In the genomic region with DNA sequence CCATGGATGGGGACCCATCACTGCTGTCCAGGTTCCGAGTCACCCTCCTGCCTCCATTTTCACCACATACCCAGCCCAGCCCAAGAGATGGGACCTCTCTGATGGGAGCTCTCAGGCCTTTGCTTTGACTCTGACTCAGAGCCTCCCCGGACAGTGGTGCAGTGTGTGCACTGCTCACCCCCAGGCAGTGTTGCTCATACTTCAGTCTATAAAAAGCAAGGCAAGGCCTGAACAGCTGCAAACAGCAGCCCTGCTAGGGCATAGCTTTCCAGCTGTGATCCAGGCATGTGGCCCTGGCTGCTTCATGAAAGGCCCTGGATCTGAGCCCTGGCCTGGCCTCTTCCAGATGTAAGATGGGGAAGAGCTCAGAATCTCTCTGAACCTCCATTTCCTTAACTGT, we compare ENCODE assay signal across 8 cellular contexts.
A peak's percentile ranks its signal among the peaks of the same experiment; 100 is the strongest.
DNase-seq lines count a peak whose midpoint lies in the region; ATAC-seq, FAIRE-seq and TF ChIP-seq lines count a peak whose summit lies in the region.

No MANE protein-coding gene starts in this region.

- H3K4me1 ChIP-seq in GM12878 (ENCODE audit: control insufficient read depth, insufficient read depth, low read length), result peaks cover 39% of the 10 kb centered on the region
- H3K4me1 ChIP-seq in gastrocnemius medialis, result no peaks in the 10 kb centered on the region

- peak overlapping the region; percentile 87 for H3K4me3 Mint-ChIP-seq in natural killer cell treated with Interleukin-12 subunit alpha and Interleukin-12 subunit beta and Interleukin-15 and Interleukin-18, amount 100 ng/mL, for 72 hours

- SMC1A ChIA-PET in GM12878 (lab: Charles Lee; ENCODE audit: uncharacterized antibody, unreplicated experiment), result interaction anchor here (0.6 to 2.2 kb wide), 4 partner anchors 69 to 255 kb away, joined by 3 to 5 read pairs (median 4); no protein-coding TSS in a partner anchor

- no peak overlapping the region for H3K4me3 ChIP-seq in GM12878
- H3K4me3 ChIP-seq in gastrocnemius medialis, result no peak overlapping the region

- no peaks in the 10 kb centered on the region for H4K20me1 ChIP-seq in GM12878 (ENCODE audit: control insufficient read depth, insufficient read depth)

- peak; percentile 22 for ATAC-seq in GM12878
- peak; percentile 67 to 69 for ATAC-seq in natural killer cell treated with Interleukin-12 subunit alpha and Interleukin-12 subunit beta and Interleukin-15 and Interleukin-18, amount 100 ng/mL, for 72 hours
- ATAC-seq in gastrocnemius medialis, result no peak
- ATAC-seq in GM21423 (IDR thresholded peaks at IDR 0.05; ENCODE audit: unreplicated experiment), result no peak
- ATAC-seq in GM21526 (IDR thresholded peaks at IDR 0.05; ENCODE audit: low FRiP score, unreplicated experiment), result no peak

- H3K36me3 ChIP-seq in GM12878 (ENCODE audit: control insufficient read depth in 2 of 2, insufficient read depth in 2 of 2, low read length in 1 of 2), result no peaks in the 10 kb centered on the region
- H3K36me3 ChIP-seq in gastrocnemius medialis, result no peaks in the 10 kb centered on the region

- no peak for FAIRE-seq in GM12878 (lab: Jason Lieb, UNC)

- POLR2A ChIA-PET in GM12878 (lab: Charles Lee), result no interaction called here

- in situ Hi-C loops in GM12878 (cut with MboI), result no loop called here
- in situ Hi-C loops in gastrocnemius medialis (cut with MboI; ENCODE audit: low sequenced_read_pairs in 4 of 4), result loop anchor here in 1 of 4 donors (10.0 kb wide), 1 partner anchor 205 kb away; a partner anchor contains a TSS

- H3K27ac ChIP-seq in GM12878 (ENCODE audit: control insufficient read depth, insufficient read depth), result peak overlapping the region; percentile 77
- no peak overlapping the region for H3K27ac ChIP-seq in substantia nigra (ENCODE audit: low read depth, low read length, poor library complexity, severe bottlenecking)
- no peak overlapping the region for H3K27ac ChIP-seq in gastrocnemius medialis

- no peaks in the 10 kb centered on the region for H3K9me3 Mint-ChIP-seq in natural killer cell treated with Interleukin-12 subunit alpha and Interleukin-12 subunit beta and Interleukin-15 and Interleukin-18, amount 100 ng/mL, for 72 hours

- H3K4me2 ChIP-seq in GM12878 (ENCODE audit: control insufficient read depth, insufficient read depth), result no peak overlapping the region

- WGBS in GM12878 (ENCODE audit: insufficient coverage, insufficient replicate concordance, low lambda C conversion rate, missing lambda C conversion rate), result 44% methylated on average over 2 of the region's 2 CpGs

- H3K36me3 Mint-ChIP-seq in natural killer cell treated with Interleukin-12 subunit alpha and Interleukin-12 subunit beta and Interleukin-15 and Interleukin-18, amount 100 ng/mL, for 72 hours, result no peaks in the 10 kb centered on the region

- H3K9me3 ChIP-seq in GM12878 (replicated peaks; ENCODE audit: control insufficient read depth, insufficient read depth, low read length) (no peaks in the 10 kb centered on the region; the same call in 2 of the 3 replicates), gastrocnemius medialis (no peaks in the 10 kb centered on the region)

- intact Hi-C loops in GM12878 (cut with micrococcal nuclease; ENCODE audit: unreplicated experiment), result loop anchor here (1.0 to 5.0 kb wide), 4 partner anchors 103 to 211 kb away; no protein-coding TSS in a partner anchor
- intact Hi-C loops in gastrocnemius medialis (cut with DNase I; ENCODE audit: low total_unique reads), result no loop called here

- no peak for TF ChIP-seq RAD21 in GM12878 (IDR thresholded peaks at IDR 0.05; ENCODE audit: insufficient read depth, low read depth, low read length)

- H3K27me3 Mint-ChIP-seq in natural killer cell treated with Interleukin-12 subunit alpha and Interleukin-12 subunit beta and Interleukin-15 and Interleukin-18, amount 100 ng/mL, for 72 hours, result no peaks in the 10 kb centered on the region

- TF ChIP-seq POLR2A in GM12878 (IDR thresholded peaks at IDR 0.05; ENCODE audit: low read depth, low read length) (no peak), gastrocnemius medialis (IDR thresholded peaks at IDR 0.05) (no peak)

- RAD21 ChIA-PET in GM12878 (lab: Charles Lee; ENCODE audit: unreplicated experiment), result interaction anchor here (0.9 to 1.4 kb wide), 5 partner anchors 26 to 213 kb away, joined by 3 to 4 read pairs (median 3); a partner anchor contains a TSS

- H3K9ac ChIP-seq in GM12878 (ENCODE audit: control insufficient read depth, insufficient read depth, low read length), result peak overlapping the region; percentile 7; the same call in 1 of the 2 replicates

- H3K79me2 ChIP-seq in GM12878 (ENCODE audit: control insufficient read depth, insufficient read depth, low read length), result no peaks in the 10 kb centered on the region

- TF ChIP-seq EP300 in GM12878 (IDR thresholded peaks at IDR 0.05; ENCODE audit: borderline replicate concordance in 1 of 2, control insufficient read depth in 1 of 2, low read depth in 2 of 2, low read length in 2 of 2), result no peak

- TF ChIP-seq CTCF in GM12878 (IDR thresholded peaks at IDR 0.05 in 2 of 3, conservative IDR thresholded peaks at IDR 0.05 in 1 of 3; ENCODE audit: control insufficient read depth in 2 of 3, extremely low read depth in 1 of 3, insufficient read depth in 1 of 3, low read depth in 3 of 3, low read length in 3 of 3) (no peak), gastrocnemius medialis (IDR thresholded peaks at IDR 0.05 in 4 of 5, conservative IDR thresholded peaks at IDR 0.05 in 1 of 5) (no peak)

- CTCF ChIA-PET in GM12878 (lab: Yijun Ruan, JAX), result interaction anchor here (0.7 to 5.3 kb wide), 16 partner anchors 11 to 827 kb away, joined by 3 to 22 read pairs (median 3); a partner anchor contains a TSS

- peak overlapping the region; percentile 98 to 99 for H3K27ac Mint-ChIP-seq in natural killer cell treated with Interleukin-12 subunit alpha and Interleukin-12 subunit beta and Interleukin-15 and Interleukin-18, amount 100 ng/mL, for 72 hours

- DNase-seq in ELR (ENCODE audit: low read depth) (peak; percentile 87), RPMI7951 (ENCODE audit: low read depth) (peak; percentile 99), GM12878 (ENCODE audit: low read depth, low spot score) (no peak), substantia nigra (lab: John Stamatoyannopoulos, UW) (no peak), gastrocnemius medialis (no peak)
- peak; percentile 80 for DNase-seq in natural killer cell treated with Interleukin-12 subunit alpha and Interleukin-12 subunit beta and Interleukin-15 and Interleukin-18, amount 100 ng/mL, for 72 hours (ENCODE audit: low spot score)

- H3K27me3 ChIP-seq in GM12878 (replicated peaks in 1 of 2; ENCODE audit: control insufficient read depth in 2 of 2, insufficient read depth in 2 of 2, low read length in 1 of 2), result no peaks in the 10 kb centered on the region
- H3K27me3 ChIP-seq in gastrocnemius medialis, result no peaks in the 10 kb centered on the region

- H3K4me1 Mint-ChIP-seq in natural killer cell treated with Interleukin-12 subunit alpha and Interleukin-12 subunit beta and Interleukin-15 and Interleukin-18, amount 100 ng/mL, for 72 hours (ENCODE audit: low read depth in 2 of 2), result peaks cover 71 to 82% of the 10 kb centered on the region in 2 donors

- H2AFZ ChIP-seq in GM12878 (ENCODE audit: control insufficient read depth, low read depth, low read length), result no peak overlapping the region

- BruUV-seq in GM12878 (replicated peaks; lab: Mats Ljungman, UMichigan), result no TSS peak

TF ChIP-seq in GM12878, 131 proteins besides CTCF, POLR2A, EP300 and RAD21 (continues in another document):
- TF ChIP-seq, protein P1, sequence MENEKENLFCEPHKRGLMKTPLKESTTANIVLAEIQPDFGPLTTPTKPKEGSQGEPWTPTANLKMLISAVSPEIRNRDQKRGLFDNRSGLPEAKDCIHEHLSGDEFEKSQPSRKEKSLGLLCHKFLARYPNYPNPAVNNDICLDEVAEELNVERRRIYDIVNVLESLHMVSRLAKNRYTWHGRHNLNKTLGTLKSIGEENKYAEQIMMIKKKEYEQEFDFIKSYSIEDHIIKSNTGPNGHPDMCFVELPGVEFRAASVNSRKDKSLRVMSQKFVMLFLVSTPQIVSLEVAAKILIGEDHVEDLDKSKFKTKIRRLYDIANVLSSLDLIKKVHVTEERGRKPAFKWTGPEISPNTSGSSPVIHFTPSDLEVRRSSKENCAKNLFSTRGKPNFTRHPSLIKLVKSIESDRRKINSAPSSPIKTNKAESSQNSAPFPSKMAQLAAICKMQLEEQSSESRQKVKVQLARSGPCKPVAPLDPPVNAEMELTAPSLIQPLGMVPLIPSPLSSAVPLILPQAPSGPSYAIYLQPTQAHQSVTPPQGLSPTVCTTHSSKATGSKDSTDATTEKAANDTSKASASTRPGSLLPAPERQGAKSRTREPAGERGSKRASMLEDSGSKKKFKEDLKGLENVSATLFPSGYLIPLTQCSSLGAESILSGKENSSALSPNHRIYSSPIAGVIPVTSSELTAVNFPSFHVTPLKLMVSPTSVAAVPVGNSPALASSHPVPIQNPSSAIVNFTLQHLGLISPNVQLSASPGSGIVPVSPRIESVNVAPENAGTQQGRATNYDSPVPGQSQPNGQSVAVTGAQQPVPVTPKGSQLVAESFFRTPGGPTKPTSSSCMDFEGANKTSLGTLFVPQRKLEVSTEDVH (IDR thresholded peaks at IDR 0.05; ENCODE audit: low read depth, partially characterized antibody), result no peak
- TF ChIP-seq MXI1 (IDR thresholded peaks at IDR 0.05; ENCODE audit: low read depth, low read length) (no peak), SMARCA5 (IDR thresholded peaks at IDR 0.05) (no peak), ETV6 (conservative IDR thresholded peaks at IDR 0.05 in 1 of 2, IDR thresholded peaks at IDR 0.05 in 1 of 2; ENCODE audit: borderline replicate concordance in 1 of 2, low read depth in 1 of 2) (no peak), LARP7 (IDR thresholded peaks at IDR 0.05) (no peak)
- TF ChIP-seq, protein P2, sequence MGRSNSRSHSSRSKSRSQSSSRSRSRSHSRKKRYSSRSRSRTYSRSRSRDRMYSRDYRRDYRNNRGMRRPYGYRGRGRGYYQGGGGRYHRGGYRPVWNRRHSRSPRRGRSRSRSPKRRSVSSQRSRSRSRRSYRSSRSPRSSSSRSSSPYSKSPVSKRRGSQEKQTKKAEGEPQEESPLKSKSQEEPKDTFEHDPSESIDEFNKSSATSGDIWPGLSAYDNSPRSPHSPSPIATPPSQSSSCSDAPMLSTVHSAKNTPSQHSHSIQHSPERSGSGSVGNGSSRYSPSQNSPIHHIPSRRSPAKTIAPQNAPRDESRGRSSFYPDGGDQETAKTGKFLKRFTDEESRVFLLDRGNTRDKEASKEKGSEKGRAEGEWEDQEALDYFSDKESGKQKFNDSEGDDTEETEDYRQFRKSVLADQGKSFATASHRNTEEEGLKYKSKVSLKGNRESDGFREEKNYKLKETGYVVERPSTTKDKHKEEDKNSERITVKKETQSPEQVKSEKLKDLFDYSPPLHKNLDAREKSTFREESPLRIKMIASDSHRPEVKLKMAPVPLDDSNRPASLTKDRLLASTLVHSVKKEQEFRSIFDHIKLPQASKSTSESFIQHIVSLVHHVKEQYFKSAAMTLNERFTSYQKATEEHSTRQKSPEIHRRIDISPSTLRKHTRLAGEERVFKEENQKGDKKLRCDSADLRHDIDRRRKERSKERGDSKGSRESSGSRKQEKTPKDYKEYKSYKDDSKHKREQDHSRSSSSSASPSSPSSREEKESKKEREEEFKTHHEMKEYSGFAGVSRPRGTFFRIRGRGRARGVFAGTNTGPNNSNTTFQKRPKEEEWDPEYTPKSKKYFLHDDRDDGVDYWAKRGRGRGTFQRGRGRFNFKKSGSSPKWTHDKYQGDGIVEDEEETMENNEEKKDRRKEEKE (IDR thresholded peaks at IDR 0.05), result no peak

Comparison
In these comparisons a context has a peak if more than half of its experiments do, and no peak if none do; other contexts are left out.
1. DNase-seq: peak in ELR (single experiment), RPMI7951 (single experiment) and natural killer cell treated with Interleukin-12 subunit alpha and Interleukin-12 subunit beta and Interleukin-15 and Interleukin-18, amount 100 ng/mL, for 72 hours (single experiment); none in GM12878 (single experiment), substantia nigra (0 of 49) and gastrocnemius medialis (0 of 2).
2. ATAC-seq: peak in GM12878 (single experiment) and natural killer cell treated with Interleukin-12 subunit alpha and Interleukin-12 subunit beta and Interleukin-15 and Interleukin-18, amount 100 ng/mL, for 72 hours (2 of 2); none in gastrocnemius medialis (0 of 2), GM21423 (single experiment) and GM21526 (single experiment).